11 cellular contexts compared by ENCODE assay signal in the genomic region with DNA sequence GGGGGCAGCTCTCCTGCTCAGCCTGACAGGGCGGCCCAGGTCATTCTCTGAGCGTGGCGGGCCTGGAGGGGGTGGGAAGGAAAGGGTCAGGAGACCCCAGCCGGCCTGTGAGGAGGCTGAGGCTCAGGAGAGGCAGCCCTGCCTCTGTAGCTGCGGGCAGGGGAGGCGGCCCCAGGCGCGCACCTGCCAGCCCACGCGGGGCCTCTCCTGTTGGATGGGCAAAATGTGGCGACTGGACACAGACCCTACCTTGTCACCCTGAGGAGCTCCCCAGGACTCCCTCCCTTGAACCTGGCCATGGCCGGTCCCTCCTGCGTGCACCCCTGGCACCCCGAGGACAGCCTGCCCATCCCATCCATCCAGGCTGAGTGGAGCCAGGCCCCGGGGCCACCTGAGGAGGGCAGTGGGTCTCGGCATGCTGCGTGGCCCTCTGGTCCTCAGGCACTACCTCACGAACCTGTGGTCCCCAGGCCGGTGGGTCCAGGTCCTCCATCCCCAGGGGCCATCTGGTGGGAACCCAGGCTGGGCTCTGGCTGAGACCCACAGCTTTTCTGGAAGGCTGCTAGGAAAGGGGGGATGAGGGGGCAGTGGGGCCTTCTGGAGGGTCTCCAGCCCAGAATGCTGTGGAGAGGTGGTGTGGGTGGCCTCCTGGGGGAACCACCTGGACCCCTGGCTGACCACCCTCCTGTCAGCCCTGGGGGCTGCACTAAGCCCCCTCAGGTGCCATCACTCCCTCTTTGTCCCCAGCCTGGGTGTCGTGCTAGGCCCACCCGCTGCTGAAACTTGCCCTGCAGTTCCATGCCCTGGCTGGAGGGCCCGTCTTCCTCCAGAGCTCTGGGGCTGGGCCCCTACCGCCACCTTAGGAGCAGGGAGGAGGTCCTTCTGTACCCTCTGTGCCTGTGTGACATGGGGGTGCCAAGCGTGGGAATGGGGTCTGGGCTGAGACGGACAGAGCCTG. TPM values are rescaled to one million over a fixed set of nuclear protein-coding genes. Genes with fewer than 3 reads are reported as not detected.
A peak's percentile ranks its signal among the peaks of the same experiment; 100 is the strongest.
DNase-seq lines count a peak whose midpoint lies in the region; ATAC-seq and TF ChIP-seq lines count a peak whose summit lies in the region.
"Had no signal": no experiment of that assay in that cellular context is flagged by ENCODE, and none has a peak within 500 bp of the region (broad histone marks: within the 10 kb centered on the region; RNA-seq: fewer than 3 reads in every experiment).

No MANE protein-coding gene starts in this region.

- H3K4me3 Mint-ChIP-seq in natural killer cell treated with Interleukin-12 subunit alpha and Interleukin-12 subunit beta and Interleukin-15 and Interleukin-18, amount 100 ng/mL, for 72 hours = no peak overlapping the region
- H3K4me3 Mint-ChIP-seq in natural killer cell = no peak overlapping the region
- H3K4me3 Mint-ChIP-seq in T-helper 17 cell = peak overlapping the region; percentile 7
- H3K4me3 Mint-ChIP-seq: CD4-positive, alpha-beta T cell; nephron had no signal

- no peaks in the 10 kb centered on the region for H3K27me3 ChIP-seq in iPS-18a (ENCODE audit: control insufficient read depth, insufficient read depth, low read length)
- H3K27me3 ChIP-seq in A673 (replicated peaks; ENCODE audit: insufficient read depth, low read depth, low read length, poor library complexity) = no peaks in the 10 kb centered on the region
- H3K27me3 ChIP-seq: vagina had no signal

- peaks cover 2% of the 10 kb centered on the region for H3K4me1 ChIP-seq in iPS-18a (ENCODE audit: control insufficient read depth, low read depth, low read length)
- H3K4me1 ChIP-seq in A673 (ENCODE audit: insufficient read depth, low read length, poor library complexity, severe bottlenecking) = peaks cover 21% of the 10 kb centered on the region

- H3K9me3 Mint-ChIP-seq in natural killer cell treated with Interleukin-12 subunit alpha and Interleukin-12 subunit beta and Interleukin-15 and Interleukin-18, amount 100 ng/mL, for 72 hours = no peaks in the 10 kb centered on the region
- no peaks in the 10 kb centered on the region for H3K9me3 Mint-ChIP-seq in natural killer cell
- H3K9me3 Mint-ChIP-seq: CD4-positive, alpha-beta T cell; nephron had no signal

- H3K27ac ChIP-seq in iPS-18a (ENCODE audit: low read length) (no peak overlapping the region), A673 (ENCODE audit: low read depth, low read length, poor library complexity, severe bottlenecking) (no peak overlapping the region)

- intact Hi-C loops in natural killer cell (cut with micrococcal nuclease) (no loop called here), A673 (cut with micrococcal nuclease; ENCODE audit: unreplicated experiment) (no loop called here)

- TF ChIP-seq CTCF in natural killer cell (IDR thresholded peaks at IDR 0.05) = no peak
- no peak for TF ChIP-seq CTCF in A673 (conservative IDR thresholded peaks at IDR 0.05; ENCODE audit: low read depth, low read length)

- no peaks in the 10 kb centered on the region for H3K9me3 ChIP-seq in T-helper 17 cell (ENCODE audit: control insufficient read depth, low read length, poor library complexity, severe bottlenecking)
- no peaks in the 10 kb centered on the region for H3K9me3 ChIP-seq in iPS-18a (ENCODE audit: control insufficient read depth, low read depth, low read length)
- H3K9me3 ChIP-seq in A673 (ENCODE audit: low read depth, low read length, poor library complexity, severe bottlenecking) = no peaks in the 10 kb centered on the region
- H3K9me3 ChIP-seq: vagina had no signal

- peaks cover 0 to 7% of the 10 kb centered on the region in 2 donors for H3K4me1 Mint-ChIP-seq in natural killer cell treated with Interleukin-12 subunit alpha and Interleukin-12 subunit beta and Interleukin-15 and Interleukin-18, amount 100 ng/mL, for 72 hours (ENCODE audit: low read depth in 2 of 2)
- H3K4me1 Mint-ChIP-seq in natural killer cell (peaks cover 5 to 16% of the 10 kb centered on the region in 2 donors), T-helper 17 cell (peaks cover 4% of the 10 kb centered on the region)

- H3K9ac ChIP-seq in iPS-18a (ENCODE audit: low read length) = peak overlapping the region; percentile 18

- ATAC-seq in natural killer cell treated with Interleukin-12 subunit alpha and Interleukin-12 subunit beta and Interleukin-15 and Interleukin-18, amount 100 ng/mL, for 72 hours = no peak
- no peak for ATAC-seq in natural killer cell
- no peak for ATAC-seq in T-helper 17 cell
- no peak for ATAC-seq in GM21528 (IDR thresholded peaks at IDR 0.05; ENCODE audit: low FRiP score, unreplicated experiment)
- ATAC-seq in HG03469 (IDR thresholded peaks at IDR 0.05; ENCODE audit: unreplicated experiment) = no peak

- no peaks in the 10 kb centered on the region for H3K27me3 Mint-ChIP-seq in natural killer cell treated with Interleukin-12 subunit alpha and Interleukin-12 subunit beta and Interleukin-15 and Interleukin-18, amount 100 ng/mL, for 72 hours
- no peaks in the 10 kb centered on the region for H3K27me3 Mint-ChIP-seq in natural killer cell (ENCODE audit: low read depth in 2 of 2)
- no peaks in the 10 kb centered on the region for H3K27me3 Mint-ChIP-seq in T-helper 17 cell

- no peak overlapping the region for H3K27ac Mint-ChIP-seq in natural killer cell treated with Interleukin-12 subunit alpha and Interleukin-12 subunit beta and Interleukin-15 and Interleukin-18, amount 100 ng/mL, for 72 hours
- peak overlapping the region in 1 of 2 donors; percentile 49 for H3K27ac Mint-ChIP-seq in natural killer cell
- H3K27ac Mint-ChIP-seq in T-helper 17 cell = no peak overlapping the region
- H3K27ac Mint-ChIP-seq: CD4-positive, alpha-beta T cell; nephron had no signal

- H3K36me3 Mint-ChIP-seq in natural killer cell treated with Interleukin-12 subunit alpha and Interleukin-12 subunit beta and Interleukin-15 and Interleukin-18, amount 100 ng/mL, for 72 hours = no peaks in the 10 kb centered on the region
- H3K36me3 Mint-ChIP-seq in natural killer cell (no peaks in the 10 kb centered on the region), T-helper 17 cell (ENCODE audit: low read depth) (no peaks in the 10 kb centered on the region)

- peak; percentile 57 for DNase-seq in natural killer cell treated with Interleukin-12 subunit alpha and Interleukin-12 subunit beta and Interleukin-15 and Interleukin-18, amount 100 ng/mL, for 72 hours (ENCODE audit: low spot score)
- DNase-seq in natural killer cell (no peak), T-helper 17 cell (peak in 2 of 3 donors; percentile 4 to 8), A673 (ENCODE audit: low spot score) (no peak), NCI-H2081 (lab: John Stamatoyannopoulos, UW) (no peak)
- DNase-seq: CD4-positive, alpha-beta T cell had no signal

- POLR2A ChIA-PET in A673 (lab: Charles Lee; ENCODE audit: low non-redundant PET) = no interaction called here

- H3K36me3 ChIP-seq in iPS-18a (ENCODE audit: control insufficient read depth, low read depth, low read length) (no peaks in the 10 kb centered on the region), A673 (ENCODE audit: insufficient read depth, low read length, poor library complexity, severe bottlenecking) (no peaks in the 10 kb centered on the region)
- H3K36me3 ChIP-seq: vagina had no signal

- no peak overlapping the region for H3K4me3 ChIP-seq in iPS-18a (ENCODE audit: low read length)
- no peak overlapping the region for H3K4me3 ChIP-seq in A673 (ENCODE audit: low read depth, low read length, poor library complexity, severe bottlenecking)

- BruUV-seq in A673 (replicated peaks; lab: Mats Ljungman, UMichigan) = no TSS peak

- CTCF ChIA-PET in A673 (lab: Charles Lee) = interaction anchor here (0.6 kb wide), 1 partner anchor 57 kb away, joined by 3 read pairs; no protein-coding TSS in a partner anchor

RNA-seq across cellular contexts. Expression of gene NRARP, which starts 15.2 kb away (rescaled TPM):
- 1 to 10 TPM in 1 of 2 donors, under 1 TPM in 1; 0.88 to 2.6 TPM for total RNA-seq in natural killer cell treated with Interleukin-12 subunit alpha and Interleukin-12 subunit beta and Interleukin-15 and Interleukin-18, amount 100 ng/mL, for 72 hours
- total RNA-seq in natural killer cell (1 to 10 TPM in 2 of 3 donors, under 1 TPM in 1; 0.88 to 2.3 (median 1.2) TPM), T-helper 17 cell (under 1 TPM; 0.42 to 0.91 TPM), A673 (2021) (7.4 and 8.9 TPM in 2 replicates)

RNA-seq across cellular contexts. Expression of gene TOR4A, which starts 39.8 kb away (rescaled TPM):
- total RNA-seq in natural killer cell treated with Interleukin-12 subunit alpha and Interleukin-12 subunit beta and Interleukin-15 and Interleukin-18, amount 100 ng/mL, for 72 hours = 10 to 100 TPM; 31.1 to 38.4 TPM
- 10 to 100 TPM; 16.3 to 24.6 (median 19.2) TPM for total RNA-seq in natural killer cell
- total RNA-seq in T-helper 17 cell = 1 to 10 TPM; 2.1 to 4.0 TPM
- total RNA-seq in A673 (2021) = 0.82 and 1.4 TPM in 2 replicates

Comparison
In these comparisons a context has a peak if more than half of its experiments do, and no peak if none do; other contexts are left out.
1. DNase-seq: peak in natural killer cell treated with Interleukin-12 subunit alpha and Interleukin-12 subunit beta and Interleukin-15 and Interleukin-18, amount 100 ng/mL, for 72 hours (single experiment) and T-helper 17 cell (2 of 3); none in natural killer cell (single experiment), A673 (single experiment) and NCI-H2081 (0 of 2).